15 cellular contexts compared by ENCODE assay signal in genomic region chr20:53154540-53154939, GRCh38.
A peak's percentile ranks its signal among the peaks of the same experiment; 100 is the strongest.
DNase-seq lines count a peak whose midpoint lies in the region; ATAC-seq and TF ChIP-seq lines count a peak whose summit lies in the region.
"Had no signal": no experiment of that assay in that cellular context is flagged by ENCODE, and none has a peak within 500 bp of the region (broad histone marks: within the 10 kb centered on the region; RNA-seq: fewer than 3 reads in every experiment).

No MANE protein-coding gene starts in this region.

- no peak for TF ChIP-seq CTCF in epithelial cell of esophagus (IDR thresholded peaks at IDR 0.05; ENCODE audit: insufficient read depth, low read depth, low read length, missing control alignments)

- peak; percentile 67 for DNase-seq in HS-5 (ENCODE audit: low read depth)
- DNase-seq in epithelial cell of esophagus (ENCODE audit: low read depth), result peak; percentile 29
- no peak for DNase-seq in AG08396 (ENCODE audit: low spot score)
- no peak for DNase-seq in left colon
- no peak for DNase-seq in RPMI8226
- DNase-seq: activated CD4-positive, CD25-positive, alpha-beta regulatory T cell treated with anti-CD3 and anti-CD28 coated beads, Interleukin-2, amount 50 U/mL, for 72 hours; activated naive CD8-positive, alpha-beta T cell treated with anti-CD3 and anti-CD28 coated beads, Interleukin-2, amount 10 ng/mL, durations not matched to agents 7 days and 5 days; gastrocnemius medialis; NCI-H1105; NCI-H526; SJCRH30; thyroid gland had no signal

- H3K4me3 ChIP-seq in epithelial cell of esophagus (ENCODE audit: low read length), result no peak overlapping the region
- H3K4me3 ChIP-seq: gastrocnemius medialis, neural progenitor cell, SJCRH30, thyroid gland had no signal

- intact Hi-C loops in left colon (cut with DNase I, micrococcal nuclease), result no loop called here

- ATAC-seq in GM18498 (IDR thresholded peaks at IDR 0.05; ENCODE audit: unreplicated experiment) (peak; percentile 38), GM21447 (IDR thresholded peaks at IDR 0.05; ENCODE audit: unreplicated experiment) (peak; percentile 41), left colon (no peak)
- ATAC-seq: gastrocnemius medialis had no signal

Comparison
In these comparisons a context has a peak if more than half of its experiments do, and no peak if none do; other contexts are left out.
1. DNase-seq: peak in HS-5 (single experiment) and epithelial cell of esophagus (single experiment); none in AG08396 (single experiment), left colon (0 of 2) and RPMI8226 (single experiment).